29 cellular contexts compared by ENCODE assay signal in the genomic region with DNA sequence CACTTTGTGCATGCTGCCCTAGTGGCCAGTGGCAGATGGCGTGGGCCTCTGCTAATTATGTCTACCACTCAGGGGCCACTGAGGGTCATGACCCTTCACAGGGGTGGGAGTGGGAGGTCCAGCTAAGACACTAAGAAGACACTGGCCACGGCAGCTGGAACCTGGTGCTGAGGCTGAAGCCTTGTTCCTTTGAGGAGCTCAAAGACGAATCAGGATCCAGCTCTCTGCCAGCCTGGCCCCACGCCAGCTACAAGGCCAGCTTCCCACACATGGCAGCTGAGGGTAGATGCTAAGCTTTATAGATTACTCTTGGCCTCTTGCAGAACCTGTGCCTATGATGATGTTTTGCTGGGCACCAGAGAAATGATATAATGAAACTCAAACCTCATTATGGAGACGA.
A peak's percentile ranks its signal among the peaks of the same experiment; 100 is the strongest.
DNase-seq lines count a peak whose midpoint lies in the region; ATAC-seq and TF ChIP-seq lines count a peak whose summit lies in the region.
"Had no signal": no experiment of that assay in that cellular context is flagged by ENCODE, and none has a peak within 500 bp of the region (broad histone marks: within the 10 kb centered on the region; RNA-seq: fewer than 3 reads in every experiment).

No MANE protein-coding gene starts in this region.

- in situ Hi-C loops in G401 (cut with HindIII; ENCODE audit: low sequenced_read_pairs) = no loop called here

- TF ChIP-seq POLR2A in testis (IDR thresholded peaks at IDR 0.05) = no peak

- H3K9me3 ChIP-seq in testis (no peaks in the 10 kb centered on the region), PC-3 (ENCODE audit: low read length) (no peaks in the 10 kb centered on the region)
- H3K9me3 ChIP-seq: ascending aorta, gastrocnemius medialis, prostate gland, tibial artery had no signal

- TF ChIP-seq CTCF in dorsolateral prefrontal cortex (IDR thresholded peaks at IDR 0.05 in 54 of 56, conservative IDR thresholded peaks at IDR 0.05 in 2 of 56; ENCODE audit: low read depth in 1 of 56, partially characterized antibody in 56 of 56) = peak in 10 of 56 donors; percentile 10 to 36 (median 20)
- TF ChIP-seq CTCF in testis (IDR thresholded peaks at IDR 0.05) = no peak
- TF ChIP-seq CTCF in PC-3 (conservative IDR thresholded peaks at IDR 0.05; ENCODE audit: low read depth, low read length) = no peak

- H3K4me3 ChIP-seq in dorsolateral prefrontal cortex (no peak overlapping the region), testis (no peak overlapping the region), PC-3 (ENCODE audit: low read length) (no peak overlapping the region)
- H3K4me3 ChIP-seq: ascending aorta; BLaER1 treated with 17β-estradiol and CSF1 and Interleukin-3, amounts not matched to agents 10 nM and 100 nM; gastrocnemius medialis; prostate gland; tibial artery had no signal

- H3F3A ChIP-seq in PC-3 (ENCODE audit: low read length, unreplicated experiment) = no peaks in the 10 kb centered on the region

- intact Hi-C loops in dorsolateral prefrontal cortex (cut with DNase I) = no loop called here
- intact Hi-C loops in testis (cut with DNase I; ENCODE audit: low total_unique reads) = no loop called here
- intact Hi-C loops in PC-3 (cut with micrococcal nuclease) = no loop called here

- no peaks in the 10 kb centered on the region for H3K79me2 ChIP-seq in PC-3 (ENCODE audit: low read length)

- H3K4me2 ChIP-seq in PC-3 (ENCODE audit: low read length) = no peak overlapping the region

- WGBS in testis, 2 donors = 60 to 86% methylated on average over 4 to 5 of the region's 5 CpGs

- POLR2A ChIA-PET in PC-3 (lab: Charles Lee; ENCODE audit: unreplicated experiment) = no interaction called here

- H3K4me1 ChIP-seq in testis (no peaks in the 10 kb centered on the region), PC-3 (ENCODE audit: insufficient read depth, low read length) (no peaks in the 10 kb centered on the region)
- H3K4me1 ChIP-seq: ascending aorta, gastrocnemius medialis, prostate gland, tibial artery had no signal

- H3K27ac ChIP-seq in dorsolateral prefrontal cortex (peak overlapping the region in 28 of 59 donors; percentile 4 to 64 (median 30)), testis (no peak overlapping the region), PC-3 (ENCODE audit: low read length) (no peak overlapping the region)
- H3K27ac ChIP-seq: ascending aorta, gastrocnemius medialis, prostate gland, tibial artery, WERI-Rb-1 had no signal

- H4K20me1 ChIP-seq in PC-3 (ENCODE audit: low read length) = no peaks in the 10 kb centered on the region
- H4K20me1 ChIP-seq: BLaER1 treated with 17β-estradiol and CSF1 and Interleukin-3, amounts not matched to agents 10 nM and 100 nM had no signal

- H2AFZ ChIP-seq in PC-3 (ENCODE audit: low read length) = no peak overlapping the region

- H3K9me2 ChIP-seq in PC-3 (replicated peaks; ENCODE audit: low read length) = no peaks in the 10 kb centered on the region

- ATAC-seq in HG03159 (IDR thresholded peaks at IDR 0.05; ENCODE audit: unreplicated experiment) = no peak
- ATAC-seq in PC-3 = no peak
- ATAC-seq: gastrocnemius medialis, HepG2, left lobe of liver, sciatic nerve had no signal

- no peak overlapping the region for H3K9ac ChIP-seq in PC-3 (ENCODE audit: low read length)
- H3K9ac ChIP-seq: BLaER1 treated with 17β-estradiol and CSF1 and Interleukin-3, amounts not matched to agents 10 nM and 100 nM had no signal

- no TSS peak for BruUV-seq in PC-3 (replicated peaks; lab: Mats Ljungman, UMichigan)

- CTCF ChIA-PET in PC-3 (lab: Charles Lee) = interaction anchor here (0.5 kb wide), 1 partner anchor 33 kb away, joined by 4 read pairs; no protein-coding TSS in a partner anchor

- no peaks in the 10 kb centered on the region for H3K27me3 ChIP-seq in dorsolateral prefrontal cortex
- H3K27me3 ChIP-seq in testis = no peaks in the 10 kb centered on the region
- H3K27me3 ChIP-seq in PC-3 (ENCODE audit: low read length) = peaks cover 51% of the 10 kb centered on the region
- H3K27me3 ChIP-seq: ascending aorta; BLaER1 treated with 17β-estradiol and CSF1 and Interleukin-3, amounts not matched to agents 10 nM and 100 nM; gastrocnemius medialis; tibial artery had no signal

- DNase-seq in NCI-H82 (lab: John Stamatoyannopoulos, UW) (peak; percentile 7), NCI-H82 treated with DMSO at 0.1 percent for 48 hours (lab: John Stamatoyannopoulos, UW; ENCODE audit: unreplicated experiment) (no peak), G401 (ENCODE audit: low spot score) (peak; percentile 66), dorsolateral prefrontal cortex (peak; percentile 40 to 68 (median 62)), testis (peak; percentile 36), PC-3 (no peak)
- DNase-seq: activated CD4-positive, alpha-beta T cell treated with anti-CD3 and anti-CD28 coated beads for 48 hours; activated naive CD8-positive, alpha-beta T cell treated with anti-CD3 and anti-CD28 coated beads, Interleukin-2, amount 10 ng/mL, durations not matched to agents 7 days and 5 days; activated T-cell treated with anti-CD3 and anti-CD28 coated beads, Interleukin-2, amount 50 U/mL, for 1 hour; central memory CD4-positive, alpha-beta T cell; COR-L47; gastrocnemius medialis; Karpas-422; mesendoderm; NCI-H187; NCI-H2227 treated with DMSO at 0.1 percent for 48 hours; NK-92 treated with Interleukin-12 subunit alpha and Interleukin-12 subunit beta, amount 100 ng/mL, for 24 hours; SHP77 treated with DMSO at 0.1 percent for 48 hours; stimulated activated naive CD4-positive, alpha-beta T cell; T-helper 9 cell; WERI-Rb-1 had no signal

- H3K36me3 ChIP-seq in testis (ENCODE audit: low read depth, missing control alignments) (no peaks in the 10 kb centered on the region), PC-3 (ENCODE audit: low read depth, low read length) (no peaks in the 10 kb centered on the region)
- H3K36me3 ChIP-seq: ascending aorta; BLaER1 treated with 17β-estradiol and CSF1 and Interleukin-3, amounts not matched to agents 10 nM and 100 nM; gastrocnemius medialis; prostate gland; tibial artery; WERI-Rb-1 had no signal

Comparison
In these comparisons a context has a peak if more than half of its experiments do, and no peak if none do; other contexts are left out.
1. DNase-seq: peak in NCI-H82 (single experiment), G401 (single experiment), dorsolateral prefrontal cortex (10 of 10) and testis (single experiment); none in NCI-H82 treated with DMSO at 0.1 percent for 48 hours (single experiment) and PC-3 (single experiment).